7 cellular contexts compared by ENCODE assay signal in genomic region chr16:11256657-11257130, GRCh38. TPM values are rescaled to one million over a fixed set of nuclear protein-coding genes. Genes with fewer than 3 reads are reported as not detected.
DNase-seq lines count a peak whose midpoint lies in the region; ATAC-seq, FAIRE-seq and TF ChIP-seq lines count a peak whose summit lies in the region.

No MANE protein-coding gene starts in this region.

- no peaks in the 10 kb centered on the region for H3K9me3 Mint-ChIP-seq in stimulated activated effector memory CD8-positive, alpha-beta T cell treated with anti-CD3 and anti-CD28 coated beads, Interleukin-12 subunit alpha, Interleukin-12 subunit beta, amount 100 ng/mL, for 72 hours

- H3K36me3 Mint-ChIP-seq in stimulated activated effector memory CD8-positive, alpha-beta T cell treated with anti-CD3 and anti-CD28 coated beads, Interleukin-12 subunit alpha, Interleukin-12 subunit beta, amount 100 ng/mL, for 72 hours = peaks cover 58% of the 10 kb centered on the region

- peak overlapping the region; percentile 70; the same call in 1 of the 2 replicates for H3K27ac ChIP-seq in HEK293 (ENCODE audit: extremely low read depth, low read depth, low read length)
- peak overlapping the region; percentile 97 to 98 for H3K27ac ChIP-seq in coronary artery
- peak overlapping the region; percentile 93 for H3K27ac ChIP-seq in HepG2 (ENCODE audit: extremely low read length, insufficient read depth, low read length)

- CTCF ChIA-PET in HEK293 (lab: Yijun Ruan, JAX) (interaction anchor here (0.7 to 6.8 kb wide), 21 partner anchors 10 to 303 kb away, joined by 3 to 58 read pairs (median 4); partner anchors contain the start of gene PRM2), HepG2 (lab: Yijun Ruan, JAX; ENCODE audit: low intra/inter-chr PET ratio, low total read pairs) (interaction anchor here (1.0 to 5.2 kb wide), 5 partner anchors 99 to 300 kb away, joined by 4 to 38 read pairs (median 15); no protein-coding TSS in a partner anchor)

- H3K36me3 ChIP-seq in HEK293 (ENCODE audit: control insufficient read depth in 2 of 2, insufficient read depth in 1 of 2, low read length in 2 of 2) = no peaks in the 10 kb centered on the region
- peaks cover 2 to 8% of the 10 kb centered on the region in 2 experiments; a peak in 4 of 5 replicates for H3K36me3 ChIP-seq in HepG2 (replicated peaks in 1 of 2; ENCODE audit: control insufficient read depth in 1 of 2, insufficient read depth in 2 of 2, low read length in 2 of 2)

- TF ChIP-seq EP300 in HepG2 (IDR thresholded peaks at IDR 0.05; ENCODE audit: low read depth in 2 of 2, low read length in 2 of 2) (no peak), HepG2 (CRISPR knock-in tag; IDR thresholded peaks at IDR 0.05; ENCODE audit: borderline replicate concordance) (no peak)

- TF ChIP-seq POLR2A in HepG2 (IDR thresholded peaks at IDR 0.05; ENCODE audit: insufficient read depth in 1 of 2, low read depth in 2 of 2, low read length in 2 of 2) = no peak

- no peak for FAIRE-seq in HepG2 (lab: Jason Lieb, UNC)
- FAIRE-seq in GM19239 (lab: Jason Lieb, UNC) = no peak

- H3K4me1 Mint-ChIP-seq in stimulated activated effector memory CD8-positive, alpha-beta T cell treated with anti-CD3 and anti-CD28 coated beads, Interleukin-12 subunit alpha, Interleukin-12 subunit beta, amount 100 ng/mL, for 72 hours = peaks cover 49% of the 10 kb centered on the region

- BruUV-seq in HepG2 (replicated peaks; lab: Mats Ljungman, UMichigan) = no TSS peak

- H2AFZ ChIP-seq in HepG2 (ENCODE audit: low read length) = no peak overlapping the region

- peak overlapping the region; percentile 95 for H3K4me3 Mint-ChIP-seq in stimulated activated effector memory CD8-positive, alpha-beta T cell treated with anti-CD3 and anti-CD28 coated beads, Interleukin-12 subunit alpha, Interleukin-12 subunit beta, amount 100 ng/mL, for 72 hours

- peaks cover 28% of the 10 kb centered on the region for H3K79me2 ChIP-seq in HepG2 (ENCODE audit: insufficient read depth, low read length)

- no peak for TF ChIP-seq RAD21 in HepG2 (CRISPR knock-in tag; IDR thresholded peaks at IDR 0.05)

- TF ChIP-seq CTCF in HEK293 (tag by site-specific recombination; IDR thresholded peaks at IDR 0.05) (no peak), coronary artery (IDR thresholded peaks at IDR 0.05) (no peak), HepG2 (CRISPR knock-in tag; IDR thresholded peaks at IDR 0.05) (no peak)

- POLR2A ChIA-PET in HEK293 (lab: Yijun Ruan, JAX) = interaction anchor here (0.6 to 2.5 kb wide), 40 partner anchors 12 to 334 kb away, joined by 3 to 19 read pairs (median 6); partner anchors contain the start of genes CLEC16A, DEXI, PRM2 and PRM3
- POLR2A ChIA-PET in HepG2 (lab: Yijun Ruan, JAX) = interaction anchor here (0.6 to 9.0 kb wide), 75 partner anchors 8 to 513 kb away, joined by 3 to 351 read pairs (median 7); partner anchors contain the start of genes CLEC16A, DEXI, NUBP1 and PRM1

- H4K20me1 ChIP-seq in HepG2 (ENCODE audit: insufficient read depth, low read length) = peaks cover 42% of the 10 kb centered on the region

- H3K27ac Mint-ChIP-seq in stimulated activated effector memory CD8-positive, alpha-beta T cell treated with anti-CD3 and anti-CD28 coated beads, Interleukin-12 subunit alpha, Interleukin-12 subunit beta, amount 100 ng/mL, for 72 hours = peak overlapping the region; percentile 98

- H3K4me3 ChIP-seq in HEK293 (ENCODE audit: low read depth, low read length) (peak overlapping the region; percentile 72), coronary artery (peak overlapping the region; percentile 81), HepG2 (replicated peaks in 1 of 3; ENCODE audit: insufficient read depth in 1 of 3, low read depth in 2 of 3, low read length in 3 of 3) (peak overlapping the region; percentile 87 to 98 (median 95))

- peak; percentile 53 for ATAC-seq in SK-N-SH treated with all-trans-retinoic acid at 6 μM for 48 hours
- ATAC-seq in HepG2 = peak; percentile 40
- no peak for ATAC-seq in stimulated activated effector memory CD8-positive, alpha-beta T cell treated with anti-CD3 and anti-CD28 coated beads, Interleukin-12 subunit alpha, Interleukin-12 subunit beta, amount 100 ng/mL, for 72 hours
- ATAC-seq in GM19467 (IDR thresholded peaks at IDR 0.05; ENCODE audit: unreplicated experiment) = no peak

- peak; percentile 84 for DNase-seq in coronary artery (ENCODE audit: low spot score)
- no peak for DNase-seq in HepG2 (ENCODE audit: low spot score)
- DNase-seq in stimulated activated effector memory CD8-positive, alpha-beta T cell treated with anti-CD3 and anti-CD28 coated beads, Interleukin-12 subunit alpha, Interleukin-12 subunit beta, amount 100 ng/mL, for 72 hours (ENCODE audit: low spot score in 2 of 2) = no peak
- no peak for DNase-seq in GM19239 (ENCODE audit: insufficient read length, low spot score)

- H3K4me1 ChIP-seq in HEK293 (ENCODE audit: control insufficient read depth, insufficient read depth, low read length) (peaks cover 5% of the 10 kb centered on the region; the same call in 1 of the 2 replicates), HepG2 (ENCODE audit: insufficient read depth, low read length) (peaks cover 81% of the 10 kb centered on the region)

- H3K9me3 ChIP-seq in HEK293 (ENCODE audit: control insufficient read depth, insufficient read depth, low read depth, low read length) (no peaks in the 10 kb centered on the region), HepG2 (ENCODE audit: low read length) (no peaks in the 10 kb centered on the region)

- 0% methylated on average over 27 of the region's 32 CpGs for WGBS in HepG2 (ENCODE audit: low lambda C conversion rate)

- intact Hi-C loops in HepG2 (cut with micrococcal nuclease; ENCODE audit: unreplicated experiment) = loop anchor here (1.0 to 5.0 kb wide), 5 partner anchors 22 to 116 kb away; no protein-coding TSS in a partner anchor

- in situ Hi-C loops in HepG2 (cut with HindIII; ENCODE audit: extremely low pct_ligation_motif_present, low pct_unique_long_range_greater_than_20kb) = loop anchor here (5.0 kb wide), 2 partner anchors 91 to 289 kb away; partner anchors contain the start of gene RMI2

- peak overlapping the region; percentile 99 for H3K4me2 ChIP-seq in HepG2 (ENCODE audit: low read depth, low read length)

- no peaks in the 10 kb centered on the region; a peak in 2 of 5 replicates for H3K27me3 ChIP-seq in HepG2 (ENCODE audit: control insufficient read depth in 1 of 2, insufficient read depth in 2 of 2, low read length in 2 of 2)

- peak overlapping the region; percentile 92 for H3K9ac ChIP-seq in HepG2 (ENCODE audit: insufficient read depth, low read depth, low read length)

RNA-seq across cellular contexts. Expression of gene SOCS1, which starts 0.7 kb away (rescaled TPM):
- 3.3 and 5.3 TPM in 2 replicates for total RNA-seq in HepG2 (2016; rRNA removed; fragmentation: Illumina TruSeq; extraction: Trizol)
- 5.4 and 8.1 TPM in 2 replicates for total RNA-seq in HepG2 (2016; cell fraction: cytosol; rRNA removed; fragmentation: Illumina TruSeq; extraction: Trizol; ENCODE audit: low read depth)
- total RNA-seq in HepG2 (2016; cell fraction: insoluble cytoplasmic fraction; rRNA removed; fragmentation: Illumina TruSeq; extraction: Trizol) = 2.8 and 4.2 TPM in 2 replicates
- total RNA-seq in HepG2 (2016; cell fraction: membrane; rRNA removed; fragmentation: Illumina TruSeq; extraction: Trizol) = 9.1 and 10.9 TPM in 2 replicates
- 5.6 and 5.7 TPM in 2 replicates for total RNA-seq in HepG2 (2016; cell fraction: nucleus; rRNA removed; fragmentation: Illumina TruSeq; extraction: Trizol)
- polyA plus RNA-seq in HepG2 (2011; rRNA removed) = 6.3 and 9.4 TPM in 2 replicates
- polyA plus RNA-seq in HepG2 (2011; cell fraction: cytosol; rRNA removed) = 5.3 and 8.4 TPM in 2 replicates
- polyA plus RNA-seq in HepG2 (2011; cell fraction: nucleus; rRNA removed) = 30.3 and 31.6 TPM in 2 replicates
- polyA plus RNA-seq in HepG2 (2012) = 6.5 and 7.4 TPM in 2 replicates
- polyA plus RNA-seq in HepG2 (2016; cell fraction: cytosol; fragmentation: Illumina TruSeq; extraction: Trizol; ENCODE audit: low read depth) = 5.5 and 7.8 TPM in 2 replicates
- 5.2 and 6.3 TPM in 2 replicates for polyA plus RNA-seq in HepG2 (2016; cell fraction: insoluble cytoplasmic fraction; fragmentation: Illumina TruSeq; extraction: Trizol; ENCODE audit: low read depth)
- 7.1 and 9.9 TPM in 2 replicates for polyA plus RNA-seq in HepG2 (2016; cell fraction: membrane; fragmentation: Illumina TruSeq; extraction: Trizol; ENCODE audit: low read depth)
- polyA plus RNA-seq in HepG2 (2016; cell fraction: nucleus; fragmentation: Illumina TruSeq; extraction: Trizol; ENCODE audit: insufficient read depth, low read depth) = 8.1 and 8.6 TPM in 2 replicates
- polyA minus RNA-seq in HepG2 (2011; rRNA and poly(A)+ RNA removed; ENCODE audit: low replicate concordance) = 3.9 and 31.0 TPM in 2 replicates
- 12.0 and 14.0 TPM in 2 replicates for polyA minus RNA-seq in HepG2 (2011; cell fraction: cytosol; rRNA and poly(A)+ RNA removed)
- polyA minus RNA-seq in HepG2 (2011; cell fraction: nucleus; rRNA and poly(A)+ RNA removed) = 44.8 and 46.1 TPM in 2 replicates

RNA-seq across cellular contexts. Expression of gene TNP2, which starts 12.4 kb away (rescaled TPM):
- not detected in 2 replicates for total RNA-seq in HepG2 (2016; rRNA removed; fragmentation: Illumina TruSeq; extraction: Trizol)
- not detected in 2 replicates for total RNA-seq in HepG2 (2016; cell fraction: cytosol; rRNA removed; fragmentation: Illumina TruSeq; extraction: Trizol; ENCODE audit: low read depth)
- total RNA-seq in HepG2 (2016; cell fraction: insoluble cytoplasmic fraction; rRNA removed; fragmentation: Illumina TruSeq; extraction: Trizol) = not detected in 2 replicates
- not detected in 2 replicates for total RNA-seq in HepG2 (2016; cell fraction: membrane; rRNA removed; fragmentation: Illumina TruSeq; extraction: Trizol)
- not detected in 2 replicates for total RNA-seq in HepG2 (2016; cell fraction: nucleus; rRNA removed; fragmentation: Illumina TruSeq; extraction: Trizol)
- polyA plus RNA-seq in HepG2 (2011; rRNA removed) = not detected in 2 replicates
- not detected in 2 replicates for polyA plus RNA-seq in HepG2 (2011; cell fraction: cytosol; rRNA removed)
- not detected in 2 replicates for polyA plus RNA-seq in HepG2 (2011; cell fraction: nucleus; rRNA removed)
- not detected in 2 replicates for polyA plus RNA-seq in HepG2 (2012)
- not detected in 2 replicates for polyA plus RNA-seq in HepG2 (2016; cell fraction: cytosol; fragmentation: Illumina TruSeq; extraction: Trizol; ENCODE audit: low read depth)
- not detected in 2 replicates for polyA plus RNA-seq in HepG2 (2016; cell fraction: insoluble cytoplasmic fraction; fragmentation: Illumina TruSeq; extraction: Trizol; ENCODE audit: low read depth)
- not detected in 2 replicates for polyA plus RNA-seq in HepG2 (2016; cell fraction: membrane; fragmentation: Illumina TruSeq; extraction: Trizol; ENCODE audit: low read depth)
- polyA plus RNA-seq in HepG2 (2016; cell fraction: nucleus; fragmentation: Illumina TruSeq; extraction: Trizol; ENCODE audit: insufficient read depth, low read depth) = not detected in 2 replicates
- not detected in 2 replicates for polyA minus RNA-seq in HepG2 (2011; rRNA and poly(A)+ RNA removed; ENCODE audit: low replicate concordance)
- polyA minus RNA-seq in HepG2 (2011; cell fraction: cytosol; rRNA and poly(A)+ RNA removed) = not detected in 2 replicates
- polyA minus RNA-seq in HepG2 (2011; cell fraction: nucleus; rRNA and poly(A)+ RNA removed) = not detected in 2 replicates

RNA-seq across cellular contexts. Expression of gene PRM3, which starts 16.7 kb away (rescaled TPM):
- total RNA-seq in HepG2 (2016; rRNA removed; fragmentation: Illumina TruSeq; extraction: Trizol) = not detected in 2 replicates
- total RNA-seq in HepG2 (2016; cell fraction: cytosol; rRNA removed; fragmentation: Illumina TruSeq; extraction: Trizol; ENCODE audit: low read depth) = not detected in 2 replicates
- total RNA-seq in HepG2 (2016; cell fraction: insoluble cytoplasmic fraction; rRNA removed; fragmentation: Illumina TruSeq; extraction: Trizol) = not detected in 2 replicates
- not detected in 2 replicates for total RNA-seq in HepG2 (2016; cell fraction: membrane; rRNA removed; fragmentation: Illumina TruSeq; extraction: Trizol)
- total RNA-seq in HepG2 (2016; cell fraction: nucleus; rRNA removed; fragmentation: Illumina TruSeq; extraction: Trizol) = not detected in 2 replicates
- polyA plus RNA-seq in HepG2 (2011; rRNA removed) = not detected in 2 replicates
- not detected in 2 replicates for polyA plus RNA-seq in HepG2 (2011; cell fraction: cytosol; rRNA removed)
- not detected in 2 replicates for polyA plus RNA-seq in HepG2 (2011; cell fraction: nucleus; rRNA removed)
- polyA plus RNA-seq in HepG2 (2012) = not detected in 2 replicates
- polyA plus RNA-seq in HepG2 (2016; cell fraction: cytosol; fragmentation: Illumina TruSeq; extraction: Trizol; ENCODE audit: low read depth) = not detected in 2 replicates
- not detected in 2 replicates for polyA plus RNA-seq in HepG2 (2016; cell fraction: insoluble cytoplasmic fraction; fragmentation: Illumina TruSeq; extraction: Trizol; ENCODE audit: low read depth)
- polyA plus RNA-seq in HepG2 (2016; cell fraction: membrane; fragmentation: Illumina TruSeq; extraction: Trizol; ENCODE audit: low read depth) = not detected in 2 replicates
- not detected in 2 replicates for polyA plus RNA-seq in HepG2 (2016; cell fraction: nucleus; fragmentation: Illumina TruSeq; extraction: Trizol; ENCODE audit: insufficient read depth, low read depth)
- polyA minus RNA-seq in HepG2 (2011; rRNA and poly(A)+ RNA removed; ENCODE audit: low replicate concordance) = not detected in 2 replicates
- polyA minus RNA-seq in HepG2 (2011; cell fraction: cytosol; rRNA and poly(A)+ RNA removed) = not detected in 2 replicates
- 2.8 TPM in 1 of 2 replicates, not detected in the other for polyA minus RNA-seq in HepG2 (2011; cell fraction: nucleus; rRNA and poly(A)+ RNA removed)

RNA-seq across cellular contexts. Expression of gene PRM2, which starts 19.6 kb away (rescaled TPM):
- total RNA-seq in HepG2 (2016; rRNA removed; fragmentation: Illumina TruSeq; extraction: Trizol) = not detected in 2 replicates
- total RNA-seq in HepG2 (2016; cell fraction: cytosol; rRNA removed; fragmentation: Illumina TruSeq; extraction: Trizol; ENCODE audit: low read depth) = 0.61 TPM in 1 of 2 replicates, not detected in the other
- not detected in 2 replicates for total RNA-seq in HepG2 (2016; cell fraction: insoluble cytoplasmic fraction; rRNA removed; fragmentation: Illumina TruSeq; extraction: Trizol)
- 0.28 and 0.52 TPM in 2 replicates for total RNA-seq in HepG2 (2016; cell fraction: membrane; rRNA removed; fragmentation: Illumina TruSeq; extraction: Trizol)
- not detected in 2 replicates for total RNA-seq in HepG2 (2016; cell fraction: nucleus; rRNA removed; fragmentation: Illumina TruSeq; extraction: Trizol)
- polyA plus RNA-seq in HepG2 (2011; rRNA removed) = 0.54 TPM in 1 of 2 replicates, not detected in the other
- polyA plus RNA-seq in HepG2 (2011; cell fraction: cytosol; rRNA removed) = 0.19 and 0.26 TPM in 2 replicates
- polyA plus RNA-seq in HepG2 (2011; cell fraction: nucleus; rRNA removed) = not detected in 2 replicates
- polyA plus RNA-seq in HepG2 (2012) = not detected in 2 replicates
- polyA plus RNA-seq in HepG2 (2016; cell fraction: cytosol; fragmentation: Illumina TruSeq; extraction: Trizol; ENCODE audit: low read depth) = 1.6 and 2.0 TPM in 2 replicates
- polyA plus RNA-seq in HepG2 (2016; cell fraction: insoluble cytoplasmic fraction; fragmentation: Illumina TruSeq; extraction: Trizol; ENCODE audit: low read depth) = 0.56 TPM in 1 of 2 replicates, not detected in the other
- 0.55 and 0.73 TPM in 2 replicates for polyA plus RNA-seq in HepG2 (2016; cell fraction: membrane; fragmentation: Illumina TruSeq; extraction: Trizol; ENCODE audit: low read depth)
- polyA plus RNA-seq in HepG2 (2016; cell fraction: nucleus; fragmentation: Illumina TruSeq; extraction: Trizol; ENCODE audit: insufficient read depth, low read depth) = not detected in 2 replicates
- polyA minus RNA-seq in HepG2 (2011; rRNA and poly(A)+ RNA removed; ENCODE audit: low replicate concordance) = not detected in 2 replicates
- polyA minus RNA-seq in HepG2 (2011; cell fraction: cytosol; rRNA and poly(A)+ RNA removed) = not detected in 2 replicates
- polyA minus RNA-seq in HepG2 (2011; cell fraction: nucleus; rRNA and poly(A)+ RNA removed) = not detected in 2 replicates

RNA-seq across cellular contexts. Expression of gene PRM1, which starts 24.4 kb away (rescaled TPM):
- not detected in 2 replicates for total RNA-seq in HepG2 (2016; rRNA removed; fragmentation: Illumina TruSeq; extraction: Trizol)
- not detected in 2 replicates for total RNA-seq in HepG2 (2016; cell fraction: cytosol; rRNA removed; fragmentation: Illumina TruSeq; extraction: Trizol; ENCODE audit: low read depth)
- not detected in 2 replicates for total RNA-seq in HepG2 (2016; cell fraction: insoluble cytoplasmic fraction; rRNA removed; fragmentation: Illumina TruSeq; extraction: Trizol)
- total RNA-seq in HepG2 (2016; cell fraction: membrane; rRNA removed; fragmentation: Illumina TruSeq; extraction: Trizol) = not detected in 2 replicates
- total RNA-seq in HepG2 (2016; cell fraction: nucleus; rRNA removed; fragmentation: Illumina TruSeq; extraction: Trizol) = not detected in 2 replicates
- not detected in 2 replicates for polyA plus RNA-seq in HepG2 (2011; rRNA removed)
- polyA plus RNA-seq in HepG2 (2011; cell fraction: cytosol; rRNA removed) = 0.44 TPM in 1 of 2 replicates, not detected in the other
- polyA plus RNA-seq in HepG2 (2011; cell fraction: nucleus; rRNA removed) = not detected in 2 replicates
- not detected in 2 replicates for polyA plus RNA-seq in HepG2 (2012)
- polyA plus RNA-seq in HepG2 (2016; cell fraction: cytosol; fragmentation: Illumina TruSeq; extraction: Trizol; ENCODE audit: low read depth) = not detected in 2 replicates
- polyA plus RNA-seq in HepG2 (2016; cell fraction: insoluble cytoplasmic fraction; fragmentation: Illumina TruSeq; extraction: Trizol; ENCODE audit: low read depth) = not detected in 2 replicates
- polyA plus RNA-seq in HepG2 (2016; cell fraction: membrane; fragmentation: Illumina TruSeq; extraction: Trizol; ENCODE audit: low read depth) = not detected in 2 replicates
- not detected in 2 replicates for polyA plus RNA-seq in HepG2 (2016; cell fraction: nucleus; fragmentation: Illumina TruSeq; extraction: Trizol; ENCODE audit: insufficient read depth, low read depth)
- polyA minus RNA-seq in HepG2 (2011; rRNA and poly(A)+ RNA removed; ENCODE audit: low replicate concordance) = not detected in 2 replicates
- not detected in 2 replicates for polyA minus RNA-seq in HepG2 (2011; cell fraction: cytosol; rRNA and poly(A)+ RNA removed)
- not detected in 2 replicates for polyA minus RNA-seq in HepG2 (2011; cell fraction: nucleus; rRNA and poly(A)+ RNA removed)

Comparison
In these comparisons a context has a peak if more than half of its experiments do, and no peak if none do; other contexts are left out.
1. ATAC-seq: peak in SK-N-SH treated with all-trans-retinoic acid at 6 μM for 48 hours (single experiment) and HepG2 (single experiment); none in stimulated activated effector memory CD8-positive, alpha-beta T cell treated with anti-CD3 and anti-CD28 coated beads, Interleukin-12 subunit alpha, Interleukin-12 subunit beta, amount 100 ng/mL, for 72 hours (single experiment) and GM19467 (single experiment).
2. Of the 63 proteins assayed by ChIP-seq in both HepG2 and HEK293: peak only in HepG2: HOXA7, KLF9, MYNN, SP2, ZNF274, ZNF501 and 4 more; only in HEK293: PATZ1, PRDM10, ZBTB20, ZBTB26 and ZNF335; in both: none; in neither: 48.
3. Peak in every context shown above with its lines, with median percentiles within 50 percentile points of each other: H3K27ac ChIP-seq and H3K4me3 ChIP-seq.